Comparison of ENCODE assay signal across 27 cellular contexts in the genomic region with DNA sequence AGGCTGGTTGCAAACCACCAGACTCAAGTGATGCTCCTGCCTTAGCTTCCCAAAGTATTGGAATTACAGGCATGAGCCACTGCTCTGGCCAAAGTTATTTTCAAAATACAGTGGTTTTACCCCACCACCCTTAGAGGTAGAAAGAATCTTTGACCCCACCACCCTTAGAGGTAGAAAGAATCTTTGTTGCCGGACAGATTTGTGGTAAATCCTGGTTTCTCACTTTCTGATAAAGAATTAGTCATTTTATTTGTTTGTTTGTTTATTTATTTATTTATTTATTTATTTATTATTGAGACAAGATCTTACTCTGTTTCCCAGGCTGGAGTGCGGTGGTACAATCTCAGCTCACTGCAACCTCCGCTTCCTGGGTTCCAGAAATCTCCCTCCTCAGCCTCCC.
"Had no signal": no experiment of that assay in that cellular context is flagged by ENCODE, and none has a peak within 500 bp of the region (broad histone marks: within the 10 kb centered on the region; RNA-seq: fewer than 3 reads in every experiment).

No MANE protein-coding gene starts in this region.

- FAIRE-seq: frontal cortex had no signal

- H3K36me3 ChIP-seq: adrenal gland, breast epithelium, cardiac muscle cell had no signal

- H3K27me3 ChIP-seq: adrenal gland, breast epithelium, cardiac muscle cell, dorsolateral prefrontal cortex had no signal

- H3K4me3 ChIP-seq: adrenal gland, breast epithelium, cardiac muscle cell, coronary artery had no signal

- H3K27ac ChIP-seq: cardiac muscle cell, coronary artery had no signal

- H3K9me3 ChIP-seq: adrenal gland, breast epithelium had no signal

- DNase-seq: activated CD4-positive, alpha-beta memory T cell treated with anti-CD3 and anti-CD28 coated beads for 36 hours; activated CD4-positive, alpha-beta T cell treated with anti-CD3 and anti-CD28 coated beads for 36 hours; activated CD4-positive, alpha-beta T cell treated with anti-CD3 and anti-CD28 coated beads, Interleukin-2, amount 10 ng/mL, durations not matched to agents 24 days and 14 days; activated CD4-positive, CD25-positive, alpha-beta regulatory T cell; activated CD4-positive, CD25-positive, alpha-beta regulatory T cell treated with anti-CD3 and anti-CD28 coated beads, Interleukin-2, amount 50 U/mL, for 72 hours; activated CD8-positive, alpha-beta memory T cell treated with anti-CD3 and anti-CD28 coated beads, Interleukin-2, amount 10 ng/mL, durations not matched to agents 7 days and 5 days; activated CD8-positive, alpha-beta memory T cell treated with anti-CD3 and anti-CD28 coated beads, Interleukin-2, amount 50 U/mL, for 4 hours; activated CD8-positive, alpha-beta T cell treated with anti-CD3 and anti-CD28 coated beads, Interleukin-2, amount 10 ng/mL, durations not matched to agents 7 days and 5 days; activated effector memory CD4-positive, alpha-beta T cell treated with anti-CD3 and anti-CD28 coated beads, Interleukin-2, amount 50 U/mL, for 16 hours; activated naive CD4-positive, alpha-beta T cell treated with anti-CD3 and anti-CD28 coated beads for 36 hours; activated naive CD8-positive, alpha-beta T cell treated with anti-CD3 and anti-CD28 coated beads for 36 hours; activated naive CD8-positive, alpha-beta T cell treated with anti-CD3 and anti-CD28 coated beads, Interleukin-2, amount 50 U/mL, for 24 hours; activated T-cell treated with anti-CD3 and anti-CD28 coated beads, Interleukin-2, amount 50 U/mL, for 1 hour; activated T-cell treated with anti-CD3 and anti-CD28 coated beads, Interleukin-2, amount 50 U/mL, for 48 hours; adrenal gland; amygdala; aorta; dorsolateral prefrontal cortex; effector memory CD4-positive, alpha-beta T cell; endodermal cell; foreskin fibroblast; head of caudate nucleus; T-helper 2 cell had no signal

- ATAC-seq: activated CD4-positive, alpha-beta T cell treated with anti-CD3 and anti-CD28 coated beads for 36 hours; activated CD8-positive, alpha-beta memory T cell treated with anti-CD3 and anti-CD28 coated beads, Interleukin-2, amount 10 ng/mL, durations not matched to agents 7 days and 5 days; activated CD8-positive, alpha-beta T cell treated with anti-CD3 and anti-CD28 coated beads, Interleukin-2, amount 10 ng/mL, durations not matched to agents 7 days and 5 days; activated naive CD8-positive, alpha-beta T cell treated with anti-CD3 and anti-CD28 coated beads, Interleukin-2, amount 50 U/mL, for 24 hours had no signal
